Comparison of ENCODE assay signal across 22 cellular contexts in genomic region chr12:43312991-43313505, GRCh38.
DNase-seq lines count a peak whose midpoint lies in the region; ATAC-seq, FAIRE-seq and TF ChIP-seq lines count a peak whose summit lies in the region.
"Had no signal": no experiment of that assay in that cellular context is flagged by ENCODE, and none has a peak within 500 bp of the region (broad histone marks: within the 10 kb centered on the region; RNA-seq: fewer than 3 reads in every experiment).

No MANE protein-coding gene starts in this region.

- no peak overlapping the region for H3K27ac Mint-ChIP-seq in activated naive CD4-positive, alpha-beta T cell treated with anti-CD3 and anti-CD28 coated beads for 36 hours
- H3K27ac Mint-ChIP-seq: IgD-negative memory B cell; T-helper 1 cell treated with Interleukin-12 subunit alpha and Interleukin-12 subunit beta and Interleukin-4 antibody, amounts not matched to agents 30 μg/mL and 1 μg/mL, for 36 hours had no signal

- dilution Hi-C loops in IMR-90 (cut with HindIII; ENCODE audit: low sequenced_read_pairs, unreplicated experiment): no loop called here

- H3K9me3 Mint-ChIP-seq in activated naive CD4-positive, alpha-beta T cell treated with anti-CD3 and anti-CD28 coated beads for 36 hours: no peaks in the 10 kb centered on the region

- peak overlapping the region; percentile 84 for H2BK120ac ChIP-seq in IMR-90 (ENCODE audit: low read depth, low read length)
- H2BK120ac ChIP-seq in H1 (replicated peaks; ENCODE audit: low read depth, low read length): no peak overlapping the region

- no TSS peak for BruUV-seq in IMR-90 (replicated peaks; lab: Mats Ljungman, UMichigan)

- no peaks in the 10 kb centered on the region for H3K27me3 ChIP-seq in IMR-90 (ENCODE audit: control insufficient read depth, insufficient read depth, low read length)
- no peaks in the 10 kb centered on the region for H3K27me3 ChIP-seq in H1 (replicated peaks in 1 of 4; ENCODE audit: control insufficient read depth in 3 of 4, extremely low read depth in 1 of 4, insufficient read depth in 3 of 4, low read length in 3 of 4)
- H3K27me3 ChIP-seq: MG63 had no signal

- H3K4me2 ChIP-seq in IMR-90 (ENCODE audit: low read depth, low read length): no peak overlapping the region
- H3K4me2 ChIP-seq in H1 (ENCODE audit: insufficient read depth in 1 of 2, low read depth in 2 of 2, low read length in 2 of 2): no peak overlapping the region

- H3K4me3 ChIP-seq in IMR-90 (ENCODE audit: insufficient read depth, low read depth, low read length) (no peak overlapping the region), H1 (ENCODE audit: extremely low read depth in 1 of 4, insufficient read depth in 2 of 4, low read depth in 3 of 4, low read length in 4 of 4) (no peak overlapping the region)
- H3K4me3 ChIP-seq: MG63 had no signal

- no CpG with 5 or more reads among the region's 4 CpGs for WGBS in IMR-90 (ENCODE audit: extremely low coverage in 2 of 2, insufficient read length in 1 of 2), 2 experiments
- WGBS in H1 (ENCODE audit: extremely low coverage in 1 of 2, insufficient coverage in 1 of 2, insufficient read length in 1 of 2, insufficient replicate concordance in 2 of 2, low coverage in 1 of 2, low lambda C conversion rate in 2 of 2, missing lambda C conversion rate in 1 of 2), 2 experiments: 90% methylated on average over 4 of the region's 4 CpGs; no CpG with 5 or more reads in 1 of the 2 experiments

- H3K23me2 ChIP-seq in H1 (ENCODE audit: low read depth, low read length): no peaks in the 10 kb centered on the region

- TF ChIP-seq RAD21 in IMR-90 (IDR thresholded peaks at IDR 0.05; ENCODE audit: low read length): no peak
- TF ChIP-seq RAD21 in H1 (IDR thresholded peaks at IDR 0.05 in 1 of 2, conservative IDR thresholded peaks at IDR 0.05 in 1 of 2; ENCODE audit: low read depth in 2 of 2, low read length in 2 of 2): no peak

- no peaks in the 10 kb centered on the region for H3K4me1 Mint-ChIP-seq in activated naive CD4-positive, alpha-beta T cell treated with anti-CD3 and anti-CD28 coated beads for 36 hours (ENCODE audit: low read depth)

- H3K4ac ChIP-seq in IMR-90 (ENCODE audit: low read depth, low read length) (0 out of 2 replicates have a peak overlapping the region, but pooled peaks have one; percentile 11), H1 (replicated peaks; ENCODE audit: insufficient read length, low read depth, low read length) (no peak overlapping the region)

- CTCF ChIA-PET in IMR-90 (lab: Yijun Ruan, JAX) (no interaction called here), H1 (lab: Charles Lee; ENCODE audit: partially characterized antibody) (no interaction called here)
- CTCF ChIA-PET in activated naive CD4-positive, alpha-beta T cell treated with anti-CD3 and anti-CD28 coated beads for 36 hours (lab: Charles Lee): no interaction called here

- H2BK15ac ChIP-seq in IMR-90 (ENCODE audit: low read depth, low read length) (peak overlapping the region; percentile 42; the same call in 1 of the 3 replicates), H1 (ENCODE audit: low read length) (no peak overlapping the region)

- H2AK5ac ChIP-seq in IMR-90 (ENCODE audit: low read depth, low read length) (no peak overlapping the region), H1 (ENCODE audit: low read depth, low read length) (no peak overlapping the region)

- TF ChIP-seq CTCF in IMR-90 (conservative IDR thresholded peaks at IDR 0.05; ENCODE audit: low read depth, low read length): no peak
- no peak for TF ChIP-seq CTCF in H1 (IDR thresholded peaks at IDR 0.05; ENCODE audit: control extremely low read depth in 1 of 3, insufficient read depth in 1 of 3, low read depth in 1 of 3, low read length in 3 of 3)

- H2AFZ ChIP-seq in IMR-90 (replicated peaks; ENCODE audit: low read length, poor library complexity) (no peak overlapping the region), H1 (ENCODE audit: low read length) (peak overlapping the region; percentile 68; the same call in 1 of the 2 replicates)

- H3K4me1 ChIP-seq in IMR-90 (ENCODE audit: control insufficient read depth, insufficient read depth, low read length) (peaks cover 18% of the 10 kb centered on the region), H1 (replicated peaks in 1 of 4; ENCODE audit: control insufficient read depth in 3 of 4, insufficient read depth in 4 of 4, low read length in 3 of 4) (no peaks in the 10 kb centered on the region; a peak in 1 of 7 replicates)

- H2BK12ac ChIP-seq in H1 (ENCODE audit: low read depth, low read length): no peak overlapping the region

- no peak for FAIRE-seq in H1 (lab: Jason Lieb, UNC)
- FAIRE-seq: HTR-8/SVneo had no signal

- no peak overlapping the region for H3K56ac ChIP-seq in IMR-90 (ENCODE audit: extremely low read depth, insufficient read depth, low read length)
- H3K56ac ChIP-seq in H1 (replicated peaks; ENCODE audit: insufficient read length, low read depth, low read length): no peak overlapping the region

- H4K5ac ChIP-seq in IMR-90 (ENCODE audit: low read depth, low read length): peak overlapping the region; percentile 39; the same call in 1 of the 2 replicates
- H4K5ac ChIP-seq in H1 (ENCODE audit: insufficient read length, low read depth, low read length): no peak overlapping the region

- no peaks in the 10 kb centered on the region for H3K27me3 Mint-ChIP-seq in activated naive CD4-positive, alpha-beta T cell treated with anti-CD3 and anti-CD28 coated beads for 36 hours (ENCODE audit: low read depth)
- H3K27me3 Mint-ChIP-seq: IgD-negative memory B cell had no signal

- H3K36me3 ChIP-seq in IMR-90 (ENCODE audit: control insufficient read depth, insufficient read depth, low read length) (no peaks in the 10 kb centered on the region), H1 (ENCODE audit: control insufficient read depth in 2 of 4, insufficient read depth in 4 of 4, low read length in 3 of 4) (no peaks in the 10 kb centered on the region)
- H3K36me3 ChIP-seq: MG63 had no signal

- H3K23ac ChIP-seq in IMR-90 (ENCODE audit: low read depth, low read length) (no peak overlapping the region), H1 (ENCODE audit: insufficient read length) (no peak overlapping the region)

- H3K9ac ChIP-seq in IMR-90 (ENCODE audit: low read depth, low read length) (no peak overlapping the region), H1 (replicated peaks in 1 of 4; ENCODE audit: extremely low read depth in 1 of 4, low read depth in 3 of 4, low read length in 3 of 4) (no peak overlapping the region)

- peak overlapping the region; percentile 8 to 36; a peak in 2 of 4 replicates for H4K8ac ChIP-seq in IMR-90 (ENCODE audit: low read depth in 2 of 2, low read length in 2 of 2)
- H4K8ac ChIP-seq in H1 (ENCODE audit: extremely low read depth, insufficient read depth, low read length): no peak overlapping the region

- no peak for DNase-seq in IMR-90
- DNase-seq in MV-4-11 (lab: John Stamatoyannopoulos, UW): peak; percentile 80
- peak; percentile 19 for DNase-seq in SKM-1 (lab: John Stamatoyannopoulos, UW; ENCODE audit: unreplicated experiment)
- no peak for DNase-seq in H1 (ENCODE audit: low read depth in 1 of 2, low spot score in 2 of 2)
- no peak for DNase-seq in activated T-cell treated with anti-CD3 and anti-CD28 coated beads, Interleukin-2, amount 50 U/mL, for 48 hours
- no peak for DNase-seq in NCI-H1092 (lab: John Stamatoyannopoulos, UW)
- DNase-seq in activated naive CD4-positive, alpha-beta T cell treated with anti-CD3 and anti-CD28 coated beads for 36 hours: no peak
- DNase-seq: ACHN, DMS79 treated with DMSO at 0.1 percent for 48 hours, H7, Karpas-422, MG63, NCI-H1417, NCI-H187, NCI-H226, NCI-H524, SHP77 had no signal

- intact Hi-C loops in IMR-90 (cut with micrococcal nuclease): no loop called here
- intact Hi-C loops in activated naive CD4-positive, alpha-beta T cell treated with anti-CD3 and anti-CD28 coated beads for 36 hours (cut with micrococcal nuclease): no loop called here

- peak overlapping the region; percentile 69; the same call in 1 of the 2 replicates for H2BK20ac ChIP-seq in IMR-90 (ENCODE audit: low read depth, low read length)
- no peak overlapping the region for H2BK20ac ChIP-seq in H1 (ENCODE audit: low read length)

- peak overlapping the region; percentile 76; the same call in 1 of the 2 replicates for H3K18ac ChIP-seq in IMR-90 (ENCODE audit: low read depth, low read length)
- H3K18ac ChIP-seq in H1 (ENCODE audit: extremely low read depth, low read length): no peak overlapping the region

- H4K91ac ChIP-seq in IMR-90 (ENCODE audit: insufficient read depth, low read depth, low read length): no peak overlapping the region
- no peak overlapping the region for H4K91ac ChIP-seq in H1 (replicated peaks; ENCODE audit: insufficient read length, low read length)

- TF ChIP-seq EP300 in H1 (IDR thresholded peaks at IDR 0.05; ENCODE audit: borderline replicate concordance in 1 of 2, low read depth in 2 of 2, low read length in 2 of 2): no peak

- H3K27ac ChIP-seq in IMR-90 (ENCODE audit: insufficient read depth, low read length) (no peak overlapping the region), H1 (ENCODE audit: low read depth, low read length) (no peak overlapping the region)
- H3K27ac ChIP-seq: C4-2B had no signal

- H3K4me3 Mint-ChIP-seq in activated naive CD4-positive, alpha-beta T cell treated with anti-CD3 and anti-CD28 coated beads for 36 hours: no peak overlapping the region
- H3K4me3 Mint-ChIP-seq: IgD-negative memory B cell; T-helper 1 cell treated with Interleukin-12 subunit alpha and Interleukin-12 subunit beta and Interleukin-4 antibody, amounts not matched to agents 30 μg/mL and 1 μg/mL, for 36 hours had no signal

- no peak for ATAC-seq in IMR-90 (ENCODE audit: low read depth)
- ATAC-seq: SK-N-SH treated with all-trans-retinoic acid at 6 μM for 48 hours had no signal

- 0 out of 2 replicates have a peak, but pooled peaks cover 3% of the 10 kb centered on the region for H3K9me1 ChIP-seq in IMR-90 (ENCODE audit: insufficient read depth, low read length)

- H4K20me1 ChIP-seq in IMR-90 (ENCODE audit: insufficient read depth, low read length): no peaks in the 10 kb centered on the region
- H4K20me1 ChIP-seq in H1 (replicated peaks in 1 of 2; ENCODE audit: control insufficient read depth in 1 of 2, insufficient read depth in 2 of 2, low read length in 2 of 2): no peaks in the 10 kb centered on the region

- no peak overlapping the region for H2AK9ac ChIP-seq in IMR-90 (replicated peaks; ENCODE audit: low read depth, low read length, poor library complexity)

- no peaks in the 10 kb centered on the region for H3K36me3 Mint-ChIP-seq in activated naive CD4-positive, alpha-beta T cell treated with anti-CD3 and anti-CD28 coated beads for 36 hours (ENCODE audit: low read depth)
- H3K36me3 Mint-ChIP-seq: IgD-negative memory B cell had no signal

- POLR2A ChIA-PET in IMR-90 (lab: Charles Lee; ENCODE audit: unreplicated experiment): no interaction called here
- POLR2A ChIA-PET in H1 (lab: Charles Lee; ENCODE audit: partially characterized antibody): no interaction called here

- no peaks in the 10 kb centered on the region for H3K9me3 ChIP-seq in IMR-90 (ENCODE audit: control insufficient read depth, insufficient read depth, low read length)
- H3K9me3 ChIP-seq in H1 (ENCODE audit: insufficient read depth in 2 of 2, low read depth in 1 of 2, low read length in 1 of 2): no peaks in the 10 kb centered on the region
- H3K9me3 ChIP-seq: MG63 had no signal

- TF ChIP-seq POLR2A in IMR-90 (IDR thresholded peaks at IDR 0.05; ENCODE audit: low read depth, low read length): no peak
- TF ChIP-seq POLR2A in H1 (IDR thresholded peaks at IDR 0.05; ENCODE audit: control extremely low read depth in 1 of 2, low read depth in 2 of 2, low read length in 2 of 2): no peak

- H2BK5ac ChIP-seq in IMR-90 (ENCODE audit: low read depth, low read length, poor library complexity, severe bottlenecking) (peak overlapping the region; percentile 69), H1 (ENCODE audit: low read depth, low read length) (no peak overlapping the region)

- no peaks in the 10 kb centered on the region for H3K79me2 ChIP-seq in H1 (ENCODE audit: control insufficient read depth in 1 of 2, insufficient read depth in 2 of 2, low read length in 2 of 2)

- H3K14ac ChIP-seq in IMR-90 (replicated peaks; ENCODE audit: low read depth, low read length) (peak overlapping the region; percentile 33; the same call in 1 of the 2 replicates), H1 (ENCODE audit: insufficient read length) (no peak overlapping the region)

- H3K79me1 ChIP-seq in IMR-90 (ENCODE audit: low read depth in 1 of 2, low read length in 2 of 2) (no peaks in the 10 kb centered on the region), H1 (ENCODE audit: low read depth, low read length) (no peaks in the 10 kb centered on the region)

- in situ Hi-C loops in IMR-90 (cut with MboI; ENCODE audit: low sequenced_read_pairs): no loop called here

Comparison
In these comparisons a context has a peak if more than half of its experiments do, and no peak if none do; other contexts are left out.
1. DNase-seq: peak in MV-4-11 (single experiment) and SKM-1 (single experiment); none in IMR-90 (single experiment), H1 (0 of 2), activated T-cell treated with anti-CD3 and anti-CD28 coated beads, Interleukin-2, amount 50 U/mL, for 48 hours (0 of 2), NCI-H1092 (single experiment) and activated naive CD4-positive, alpha-beta T cell treated with anti-CD3 and anti-CD28 coated beads for 36 hours (single experiment).